1 cellular context compared by ENCODE assay signal in the genomic region with DNA sequence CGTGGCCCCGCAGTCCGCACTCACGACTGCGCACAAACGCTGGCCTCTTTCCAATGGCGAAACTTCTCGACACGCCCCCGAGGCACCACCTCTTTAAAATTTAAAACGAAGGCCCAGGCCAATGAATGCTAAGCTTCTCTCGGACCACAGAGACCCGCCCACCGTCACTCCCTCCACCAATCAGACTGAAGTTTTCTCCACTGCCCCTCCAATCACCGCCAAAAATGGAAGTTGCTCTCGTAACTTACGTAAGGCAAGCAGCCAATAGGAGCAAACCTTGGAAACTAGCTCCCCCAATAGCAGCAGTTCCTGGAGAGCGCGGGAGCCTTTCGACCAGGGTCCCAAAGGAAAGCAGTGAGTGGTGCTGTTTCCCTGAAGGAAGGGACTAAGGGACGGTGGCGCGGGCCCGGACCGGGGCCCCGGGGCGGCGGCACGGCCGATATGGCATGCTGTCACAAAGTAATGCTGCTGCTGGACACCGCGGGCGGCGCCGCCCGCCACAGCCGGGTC.
A peak's percentile ranks its signal among the peaks of the same experiment; 100 is the strongest.
TF ChIP-seq lines count a peak whose summit lies in the region.

A gene with protein sequence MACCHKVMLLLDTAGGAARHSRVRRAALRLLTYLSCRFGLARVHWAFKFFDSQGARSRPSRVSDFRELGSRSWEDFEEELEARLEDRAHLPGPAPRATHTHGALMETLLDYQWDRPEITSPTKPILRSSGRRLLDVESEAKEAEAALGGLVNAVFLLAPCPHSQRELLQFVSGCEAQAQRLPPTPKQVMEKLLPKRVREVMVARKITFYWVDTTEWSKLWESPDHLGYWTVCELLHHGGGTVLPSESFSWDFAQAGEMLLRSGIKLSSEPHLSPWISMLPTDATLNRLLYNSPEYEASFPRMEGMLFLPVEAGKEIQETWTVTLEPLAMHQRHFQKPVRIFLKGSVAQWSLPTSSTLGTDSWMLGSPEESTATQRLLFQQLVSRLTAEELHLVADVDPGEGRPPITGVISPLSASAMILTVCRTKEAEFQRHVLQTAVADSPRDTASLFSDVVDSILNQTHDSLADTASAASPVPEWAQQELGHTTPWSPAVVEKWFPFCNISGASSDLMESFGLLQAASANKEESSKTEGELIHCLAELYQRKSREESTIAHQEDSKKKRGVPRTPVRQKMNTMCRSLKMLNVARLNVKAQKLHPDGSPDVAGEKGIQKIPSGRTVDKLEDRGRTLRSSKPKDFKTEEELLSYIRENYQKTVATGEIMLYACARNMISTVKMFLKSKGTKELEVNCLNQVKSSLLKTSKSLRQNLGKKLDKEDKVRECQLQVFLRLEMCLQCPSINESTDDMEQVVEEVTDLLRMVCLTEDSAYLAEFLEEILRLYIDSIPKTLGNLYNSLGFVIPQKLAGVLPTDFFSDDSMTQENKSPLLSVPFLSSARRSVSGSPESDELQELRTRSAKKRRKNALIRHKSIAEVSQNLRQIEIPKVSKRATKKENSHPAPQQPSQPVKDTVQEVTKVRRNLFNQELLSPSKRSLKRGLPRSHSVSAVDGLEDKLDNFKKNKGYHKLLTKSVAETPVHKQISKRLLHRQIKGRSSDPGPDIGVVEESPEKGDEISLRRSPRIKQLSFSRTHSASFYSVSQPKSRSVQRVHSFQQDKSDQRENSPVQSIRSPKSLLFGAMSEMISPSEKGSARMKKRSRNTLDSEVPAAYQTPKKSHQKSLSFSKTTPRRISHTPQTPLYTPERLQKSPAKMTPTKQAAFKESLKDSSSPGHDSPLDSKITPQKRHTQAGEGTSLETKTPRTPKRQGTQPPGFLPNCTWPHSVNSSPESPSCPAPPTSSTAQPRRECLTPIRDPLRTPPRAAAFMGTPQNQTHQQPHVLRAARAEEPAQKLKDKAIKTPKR (N-terminal part only) (plus strand): TSS at position 324 of the 510 bp plus-strand sequence. CDS start 118 bp downstream, at position 442.

TF ChIP-seq in HepG2, 621 proteins besides CTCF, POLR2A, EP300 and RAD21 (continued from another document and continues in another):
- TF ChIP-seq, protein P1, sequence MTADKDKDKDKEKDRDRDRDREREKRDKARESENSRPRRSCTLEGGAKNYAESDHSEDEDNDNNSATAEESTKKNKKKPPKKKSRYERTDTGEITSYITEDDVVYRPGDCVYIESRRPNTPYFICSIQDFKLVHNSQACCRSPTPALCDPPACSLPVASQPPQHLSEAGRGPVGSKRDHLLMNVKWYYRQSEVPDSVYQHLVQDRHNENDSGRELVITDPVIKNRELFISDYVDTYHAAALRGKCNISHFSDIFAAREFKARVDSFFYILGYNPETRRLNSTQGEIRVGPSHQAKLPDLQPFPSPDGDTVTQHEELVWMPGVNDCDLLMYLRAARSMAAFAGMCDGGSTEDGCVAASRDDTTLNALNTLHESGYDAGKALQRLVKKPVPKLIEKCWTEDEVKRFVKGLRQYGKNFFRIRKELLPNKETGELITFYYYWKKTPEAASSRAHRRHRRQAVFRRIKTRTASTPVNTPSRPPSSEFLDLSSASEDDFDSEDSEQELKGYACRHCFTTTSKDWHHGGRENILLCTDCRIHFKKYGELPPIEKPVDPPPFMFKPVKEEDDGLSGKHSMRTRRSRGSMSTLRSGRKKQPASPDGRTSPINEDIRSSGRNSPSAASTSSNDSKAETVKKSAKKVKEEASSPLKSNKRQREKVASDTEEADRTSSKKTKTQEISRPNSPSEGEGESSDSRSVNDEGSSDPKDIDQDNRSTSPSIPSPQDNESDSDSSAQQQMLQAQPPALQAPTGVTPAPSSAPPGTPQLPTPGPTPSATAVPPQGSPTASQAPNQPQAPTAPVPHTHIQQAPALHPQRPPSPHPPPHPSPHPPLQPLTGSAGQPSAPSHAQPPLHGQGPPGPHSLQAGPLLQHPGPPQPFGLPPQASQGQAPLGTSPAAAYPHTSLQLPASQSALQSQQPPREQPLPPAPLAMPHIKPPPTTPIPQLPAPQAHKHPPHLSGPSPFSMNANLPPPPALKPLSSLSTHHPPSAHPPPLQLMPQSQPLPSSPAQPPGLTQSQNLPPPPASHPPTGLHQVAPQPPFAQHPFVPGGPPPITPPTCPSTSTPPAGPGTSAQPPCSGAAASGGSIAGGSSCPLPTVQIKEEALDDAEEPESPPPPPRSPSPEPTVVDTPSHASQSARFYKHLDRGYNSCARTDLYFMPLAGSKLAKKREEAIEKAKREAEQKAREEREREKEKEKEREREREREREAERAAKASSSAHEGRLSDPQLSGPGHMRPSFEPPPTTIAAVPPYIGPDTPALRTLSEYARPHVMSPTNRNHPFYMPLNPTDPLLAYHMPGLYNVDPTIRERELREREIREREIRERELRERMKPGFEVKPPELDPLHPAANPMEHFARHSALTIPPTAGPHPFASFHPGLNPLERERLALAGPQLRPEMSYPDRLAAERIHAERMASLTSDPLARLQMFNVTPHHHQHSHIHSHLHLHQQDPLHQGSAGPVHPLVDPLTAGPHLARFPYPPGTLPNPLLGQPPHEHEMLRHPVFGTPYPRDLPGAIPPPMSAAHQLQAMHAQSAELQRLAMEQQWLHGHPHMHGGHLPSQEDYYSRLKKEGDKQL (CRISPR knock-in tag; IDR thresholded peaks at IDR 0.05; ENCODE audit: low read depth), result no peak
- TF ChIP-seq PHB2 (IDR thresholded peaks at IDR 0.05; ENCODE audit: partially characterized antibody), result no peak
- TF ChIP-seq MAZ (IDR thresholded peaks at IDR 0.05; ENCODE audit: borderline replicate concordance, low read depth, low read length), result no peak
- TF ChIP-seq MAZ (CRISPR knock-in tag; IDR thresholded peaks at IDR 0.05; ENCODE audit: low read depth), result no peak
- TF ChIP-seq, protein P2, sequence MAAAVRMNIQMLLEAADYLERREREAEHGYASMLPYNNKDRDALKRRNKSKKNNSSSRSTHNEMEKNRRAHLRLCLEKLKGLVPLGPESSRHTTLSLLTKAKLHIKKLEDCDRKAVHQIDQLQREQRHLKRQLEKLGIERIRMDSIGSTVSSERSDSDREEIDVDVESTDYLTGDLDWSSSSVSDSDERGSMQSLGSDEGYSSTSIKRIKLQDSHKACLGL (CRISPR knock-in tag; IDR thresholded peaks at IDR 0.05), result no peak
- TF ChIP-seq ZNF768 (CRISPR knock-in tag; IDR thresholded peaks at IDR 0.05), result no peak
- TF ChIP-seq, protein P3, sequence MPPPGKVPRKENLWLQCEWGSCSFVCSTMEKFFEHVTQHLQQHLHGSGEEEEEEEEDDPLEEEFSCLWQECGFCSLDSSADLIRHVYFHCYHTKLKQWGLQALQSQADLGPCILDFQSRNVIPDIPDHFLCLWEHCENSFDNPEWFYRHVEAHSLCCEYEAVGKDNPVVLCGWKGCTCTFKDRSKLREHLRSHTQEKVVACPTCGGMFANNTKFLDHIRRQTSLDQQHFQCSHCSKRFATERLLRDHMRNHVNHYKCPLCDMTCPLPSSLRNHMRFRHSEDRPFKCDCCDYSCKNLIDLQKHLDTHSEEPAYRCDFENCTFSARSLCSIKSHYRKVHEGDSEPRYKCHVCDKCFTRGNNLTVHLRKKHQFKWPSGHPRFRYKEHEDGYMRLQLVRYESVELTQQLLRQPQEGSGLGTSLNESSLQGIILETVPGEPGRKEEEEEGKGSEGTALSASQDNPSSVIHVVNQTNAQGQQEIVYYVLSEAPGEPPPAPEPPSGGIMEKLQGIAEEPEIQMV (CRISPR knock-in tag; IDR thresholded peaks at IDR 0.05; ENCODE audit: low read depth), result no peak
- TF ChIP-seq CHD4 (IDR thresholded peaks at IDR 0.05; ENCODE audit: borderline replicate concordance, low read length), result no peak
- TF ChIP-seq, protein P4, sequence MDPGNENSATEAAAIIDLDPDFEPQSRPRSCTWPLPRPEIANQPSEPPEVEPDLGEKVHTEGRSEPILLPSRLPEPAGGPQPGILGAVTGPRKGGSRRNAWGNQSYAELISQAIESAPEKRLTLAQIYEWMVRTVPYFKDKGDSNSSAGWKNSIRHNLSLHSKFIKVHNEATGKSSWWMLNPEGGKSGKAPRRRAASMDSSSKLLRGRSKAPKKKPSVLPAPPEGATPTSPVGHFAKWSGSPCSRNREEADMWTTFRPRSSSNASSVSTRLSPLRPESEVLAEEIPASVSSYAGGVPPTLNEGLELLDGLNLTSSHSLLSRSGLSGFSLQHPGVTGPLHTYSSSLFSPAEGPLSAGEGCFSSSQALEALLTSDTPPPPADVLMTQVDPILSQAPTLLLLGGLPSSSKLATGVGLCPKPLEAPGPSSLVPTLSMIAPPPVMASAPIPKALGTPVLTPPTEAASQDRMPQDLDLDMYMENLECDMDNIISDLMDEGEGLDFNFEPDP (CRISPR knock-in tag; conservative IDR thresholded peaks at IDR 0.05), result no peak
- TF ChIP-seq, protein P5, sequence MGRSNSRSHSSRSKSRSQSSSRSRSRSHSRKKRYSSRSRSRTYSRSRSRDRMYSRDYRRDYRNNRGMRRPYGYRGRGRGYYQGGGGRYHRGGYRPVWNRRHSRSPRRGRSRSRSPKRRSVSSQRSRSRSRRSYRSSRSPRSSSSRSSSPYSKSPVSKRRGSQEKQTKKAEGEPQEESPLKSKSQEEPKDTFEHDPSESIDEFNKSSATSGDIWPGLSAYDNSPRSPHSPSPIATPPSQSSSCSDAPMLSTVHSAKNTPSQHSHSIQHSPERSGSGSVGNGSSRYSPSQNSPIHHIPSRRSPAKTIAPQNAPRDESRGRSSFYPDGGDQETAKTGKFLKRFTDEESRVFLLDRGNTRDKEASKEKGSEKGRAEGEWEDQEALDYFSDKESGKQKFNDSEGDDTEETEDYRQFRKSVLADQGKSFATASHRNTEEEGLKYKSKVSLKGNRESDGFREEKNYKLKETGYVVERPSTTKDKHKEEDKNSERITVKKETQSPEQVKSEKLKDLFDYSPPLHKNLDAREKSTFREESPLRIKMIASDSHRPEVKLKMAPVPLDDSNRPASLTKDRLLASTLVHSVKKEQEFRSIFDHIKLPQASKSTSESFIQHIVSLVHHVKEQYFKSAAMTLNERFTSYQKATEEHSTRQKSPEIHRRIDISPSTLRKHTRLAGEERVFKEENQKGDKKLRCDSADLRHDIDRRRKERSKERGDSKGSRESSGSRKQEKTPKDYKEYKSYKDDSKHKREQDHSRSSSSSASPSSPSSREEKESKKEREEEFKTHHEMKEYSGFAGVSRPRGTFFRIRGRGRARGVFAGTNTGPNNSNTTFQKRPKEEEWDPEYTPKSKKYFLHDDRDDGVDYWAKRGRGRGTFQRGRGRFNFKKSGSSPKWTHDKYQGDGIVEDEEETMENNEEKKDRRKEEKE (IDR thresholded peaks at IDR 0.05), result no peak
- TF ChIP-seq, protein P6, sequence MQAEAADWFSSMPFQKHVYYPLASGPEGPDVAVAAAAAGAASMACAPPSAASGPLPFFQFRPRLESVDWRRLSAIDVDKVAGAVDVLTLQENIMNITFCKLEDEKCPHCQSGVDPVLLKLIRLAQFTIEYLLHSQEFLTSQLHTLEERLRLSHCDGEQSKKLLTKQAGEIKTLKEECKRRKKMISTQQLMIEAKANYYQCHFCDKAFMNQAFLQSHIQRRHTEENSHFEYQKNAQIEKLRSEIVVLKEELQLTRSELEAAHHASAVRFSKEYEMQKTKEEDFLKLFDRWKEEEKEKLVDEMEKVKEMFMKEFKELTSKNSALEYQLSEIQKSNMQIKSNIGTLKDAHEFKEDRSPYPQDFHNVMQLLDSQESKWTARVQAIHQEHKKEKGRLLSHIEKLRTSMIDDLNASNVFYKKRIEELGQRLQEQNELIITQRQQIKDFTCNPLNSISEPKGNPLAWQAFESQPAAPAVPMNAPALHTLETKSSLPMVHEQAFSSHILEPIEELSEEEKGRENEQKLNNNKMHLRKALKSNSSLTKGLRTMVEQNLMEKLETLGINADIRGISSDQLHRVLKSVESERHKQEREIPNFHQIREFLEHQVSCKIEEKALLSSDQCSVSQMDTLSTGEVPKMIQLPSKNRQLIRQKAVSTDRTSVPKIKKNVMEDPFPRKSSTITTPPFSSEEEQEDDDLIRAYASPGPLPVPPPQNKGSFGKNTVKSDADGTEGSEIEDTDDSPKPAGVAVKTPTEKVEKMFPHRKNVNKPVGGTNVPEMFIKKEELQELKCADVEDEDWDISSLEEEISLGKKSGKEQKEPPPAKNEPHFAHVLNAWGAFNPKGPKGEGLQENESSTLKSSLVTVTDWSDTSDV (CRISPR knock-in tag; IDR thresholded peaks at IDR 0.05), result 0 out of 2 replicates have a peak, but pooled peaks have one; percentile 13
- TF ChIP-seq ZFP82 (CRISPR knock-in tag; IDR thresholded peaks at IDR 0.05; ENCODE audit: borderline replicate concordance), result no peak
- TF ChIP-seq ARID2 (CRISPR knock-in tag; IDR thresholded peaks at IDR 0.05; ENCODE audit: borderline replicate concordance), result peak; percentile 86; the same call in 1 of the 2 replicates
- TF ChIP-seq ARNT (IDR thresholded peaks at IDR 0.05), result no peak
- no peak for TF ChIP-seq ZIK1 (CRISPR knock-in tag; IDR thresholded peaks at IDR 0.05; ENCODE audit: borderline replicate concordance, low read depth)
- TF ChIP-seq ZKSCAN5 (CRISPR knock-in tag; IDR thresholded peaks at IDR 0.05), result no peak
- TF ChIP-seq KLF13 (CRISPR knock-in tag; IDR thresholded peaks at IDR 0.05), result no peak
- no peak for TF ChIP-seq ZBTB20 (CRISPR knock-in tag; IDR thresholded peaks at IDR 0.05; ENCODE audit: borderline replicate concordance, low read depth)
- TF ChIP-seq ZSCAN31 (CRISPR knock-in tag; IDR thresholded peaks at IDR 0.05; ENCODE audit: low read depth), result no peak
- TF ChIP-seq ZBTB38 (CRISPR knock-in tag; IDR thresholded peaks at IDR 0.05), result no peak
- TF ChIP-seq ZNF773 (CRISPR knock-in tag; IDR thresholded peaks at IDR 0.05; ENCODE audit: borderline replicate concordance), result no peak; the same call in 1 of the 2 replicates
- TF ChIP-seq MBD4 (IDR thresholded peaks at IDR 0.05; ENCODE audit: borderline replicate concordance, low read length), result no peak
- TF ChIP-seq, protein P7, sequence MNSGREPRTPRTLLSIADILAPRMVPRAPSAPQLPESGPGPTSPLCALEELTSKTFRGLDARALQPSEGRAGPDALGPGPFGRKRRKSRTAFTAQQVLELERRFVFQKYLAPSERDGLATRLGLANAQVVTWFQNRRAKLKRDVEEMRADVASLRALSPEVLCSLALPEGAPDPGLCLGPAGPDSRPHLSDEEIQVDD (CRISPR knock-in tag; IDR thresholded peaks at IDR 0.05; ENCODE audit: borderline replicate concordance), result no peak
- TF ChIP-seq ZNF678 (CRISPR knock-in tag; IDR thresholded peaks at IDR 0.05), result no peak
- TF ChIP-seq ZNF224 (CRISPR knock-in tag; IDR thresholded peaks at IDR 0.05), result no peak
- no peak for TF ChIP-seq TBX3 (IDR thresholded peaks at IDR 0.05; ENCODE audit: borderline replicate concordance)
- TF ChIP-seq GZF1 (CRISPR knock-in tag; IDR thresholded peaks at IDR 0.05), result no peak
- TF ChIP-seq, protein P8, sequence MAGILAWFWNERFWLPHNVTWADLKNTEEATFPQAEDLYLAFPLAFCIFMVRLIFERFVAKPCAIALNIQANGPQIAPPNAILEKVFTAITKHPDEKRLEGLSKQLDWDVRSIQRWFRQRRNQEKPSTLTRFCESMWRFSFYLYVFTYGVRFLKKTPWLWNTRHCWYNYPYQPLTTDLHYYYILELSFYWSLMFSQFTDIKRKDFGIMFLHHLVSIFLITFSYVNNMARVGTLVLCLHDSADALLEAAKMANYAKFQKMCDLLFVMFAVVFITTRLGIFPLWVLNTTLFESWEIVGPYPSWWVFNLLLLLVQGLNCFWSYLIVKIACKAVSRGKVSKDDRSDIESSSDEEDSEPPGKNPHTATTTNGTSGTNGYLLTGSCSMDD (CRISPR knock-in tag; IDR thresholded peaks at IDR 0.05), result no peak
